8 cellular contexts compared by ENCODE assay signal in the genomic region with DNA sequence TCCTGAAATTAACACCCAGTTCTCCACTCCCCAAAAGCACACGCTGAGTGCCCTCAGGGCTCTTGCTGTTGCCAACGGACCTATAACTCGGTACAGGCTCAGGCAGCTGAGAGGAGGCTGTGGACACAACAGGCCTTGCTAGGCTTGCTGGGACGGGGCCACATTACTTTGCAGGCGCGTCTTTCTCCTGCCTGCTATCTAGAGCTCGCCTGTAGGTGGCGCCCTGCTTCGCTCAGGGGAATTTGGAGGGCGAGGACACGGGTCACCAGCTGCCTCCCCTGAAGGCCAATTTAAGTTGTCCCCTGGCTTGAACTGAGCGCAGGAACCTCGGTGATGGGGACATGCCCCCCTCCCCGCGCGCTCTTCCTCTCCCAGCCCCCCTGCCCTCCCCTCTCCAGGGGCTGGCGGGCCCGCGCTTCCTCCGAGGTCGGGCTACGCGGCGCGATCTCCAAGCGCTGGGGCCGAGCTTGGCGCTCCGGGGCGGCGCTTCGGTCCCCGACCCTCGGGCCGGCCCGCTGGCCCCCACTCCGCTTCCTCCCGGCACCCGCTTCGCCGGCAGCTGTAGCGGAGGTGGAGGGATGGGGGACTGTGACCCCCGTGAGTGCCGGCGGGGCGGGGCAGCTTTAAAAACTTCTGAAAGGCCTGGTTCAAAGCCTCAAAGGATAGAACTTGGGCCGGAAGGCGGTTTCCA. TPM values are rescaled to one million over a fixed set of nuclear protein-coding genes. Genes with fewer than 3 reads are reported as not detected.
A peak's percentile ranks its signal among the peaks of the same experiment; 100 is the strongest.
DNase-seq lines count a peak whose midpoint lies in the region; ATAC-seq and TF ChIP-seq lines count a peak whose summit lies in the region.

No MANE protein-coding gene starts in this region.

- H3K4me1 ChIP-seq in HEK293 (ENCODE audit: control insufficient read depth, insufficient read depth, low read length) (no peaks in the 10 kb centered on the region), adipocyte (ENCODE audit: control insufficient read depth, insufficient read depth, low read length) (peaks cover 19% of the 10 kb centered on the region), heart left ventricle (peaks cover 0 to 44% (median 32%) of the 10 kb centered on the region in 12 donors), tibial nerve (peaks cover 0 to 42% (median 13%) of the 10 kb centered on the region in 4 donors)

- no peaks in the 10 kb centered on the region for H3K27me3 ChIP-seq in adipocyte (replicated peaks; ENCODE audit: control insufficient read depth, insufficient read depth, low read length)
- peaks cover 0 to 10% (median 0%) of the 10 kb centered on the region in 9 donors for H3K27me3 ChIP-seq in heart left ventricle
- H3K27me3 ChIP-seq in tibial nerve = no peaks in the 10 kb centered on the region

- H3K9me3 ChIP-seq in HEK293 (ENCODE audit: control insufficient read depth, insufficient read depth, low read depth, low read length) (no peaks in the 10 kb centered on the region), adipocyte (ENCODE audit: control insufficient read depth, low read length) (no peaks in the 10 kb centered on the region), heart left ventricle (no peaks in the 10 kb centered on the region), tibial nerve (no peaks in the 10 kb centered on the region)

- H3K27ac ChIP-seq in HEK293 (ENCODE audit: extremely low read depth, low read depth, low read length) (peak overlapping the region; percentile 95), heart left ventricle (peak overlapping the region; percentile 89 to 99 (median 98)), tibial nerve (peak overlapping the region; percentile 93 to 97 (median 96))

- TF ChIP-seq POLR2A in heart left ventricle (IDR thresholded peaks at IDR 0.05) (no peak), tibial nerve (IDR thresholded peaks at IDR 0.05) (peak in 1 of 2 donors; percentile 43)

- DNase-seq in EL (peak; percentile 83), NCI-H1092 (lab: John Stamatoyannopoulos, UW) (peak; percentile 68), SW480 (ENCODE audit: low spot score) (peak; percentile 79), adipocyte (ENCODE audit: low read depth) (peak; percentile 93), heart left ventricle (peak; percentile 92 to 96 (median 94)), pons (ENCODE audit: low spot score) (peak; percentile 95), tibial nerve (ENCODE audit: low spot score in 2 of 2) (peak; percentile 93 to 97)

- intact Hi-C loops in heart left ventricle (cut with DNase I) = loop anchor here (1.0 to 10.0 kb wide), 29 partner anchors 27 to 1075 kb away; partner anchors contain the start of gene PATJ (in 1 of the 10)

- CTCF ChIA-PET in HEK293 (lab: Yijun Ruan, JAX) = interaction anchor here (0.6 to 2.5 kb wide), 35 partner anchors 8 to 1082 kb away, joined by 3 to 25 read pairs (median 4); no protein-coding TSS in a partner anchor

- peak in 1 of 2 donors; percentile 81 for TF ChIP-seq EP300 in tibial nerve (IDR thresholded peaks at IDR 0.05)

- H3K4me3 ChIP-seq in HEK293 (ENCODE audit: low read depth, low read length) (peak overlapping the region; percentile 74), adipocyte (ENCODE audit: low read length) (peak overlapping the region; percentile 88), heart left ventricle (peak overlapping the region; percentile 60 to 95 (median 84)), tibial nerve (peak overlapping the region; percentile 76 to 93 (median 82))

- POLR2A ChIA-PET in HEK293 (lab: Yijun Ruan, JAX) = interaction anchor here (0.5 to 3.8 kb wide), 9 partner anchors 11 to 223 kb away, joined by 3 to 31 read pairs (median 4); partner anchors contain the start of gene NFIA

- WGBS in heart left ventricle, 4 donors = 0 to 1% (median 1%) methylated on average over 25 to 48 of the region's 48 CpGs
- WGBS in tibial nerve, 2 donors = 1 to 3% methylated on average over 10 to 39 of the region's 48 CpGs

- ATAC-seq in heart left ventricle = peak; percentile 79 to 88 (median 85)

- H3K36me3 ChIP-seq in HEK293 (ENCODE audit: control insufficient read depth in 2 of 2, insufficient read depth in 1 of 2, low read length in 2 of 2) (no peaks in the 10 kb centered on the region), adipocyte (ENCODE audit: control insufficient read depth, insufficient read depth, low read length, severe bottlenecking) (no peaks in the 10 kb centered on the region), heart left ventricle (no peaks in the 10 kb centered on the region), tibial nerve (no peaks in the 10 kb centered on the region)

- TF ChIP-seq CTCF in HEK293 (tag by site-specific recombination; IDR thresholded peaks at IDR 0.05) = peak; percentile 96
- peak; percentile 94 to 99 (median 98) for TF ChIP-seq CTCF in heart left ventricle (IDR thresholded peaks at IDR 0.05)
- TF ChIP-seq CTCF in tibial nerve (IDR thresholded peaks at IDR 0.05) = peak; percentile 91 to 97 (median 97)

- peak overlapping the region; percentile 87 for H3K9ac ChIP-seq in adipocyte (ENCODE audit: low read length)

TF ChIP-seq in HEK293, 187 proteins besides CTCF, POLR2A, EP300 and RAD21 (continues in another document):
- TF ChIP-seq ZNF639 (tag by site-specific recombination; IDR thresholded peaks at IDR 0.05) = 0 out of 2 replicates have a peak, but pooled peaks have one; percentile 20
- peak; percentile 70 for TF ChIP-seq ZBTB48 (tag by site-specific recombination; IDR thresholded peaks at IDR 0.05)
- peak; percentile 70; the same call in 1 of the 2 replicates for TF ChIP-seq ZNF660 (tag by site-specific recombination; IDR thresholded peaks at IDR 0.05)
- no peak for TF ChIP-seq ZNF266 (tag by site-specific recombination; IDR thresholded peaks at IDR 0.05; ENCODE audit: low read depth)
- peak; percentile 44; the same call in 1 of the 2 replicates for TF ChIP-seq ZBTB7A (tag by site-specific recombination; IDR thresholded peaks at IDR 0.05; ENCODE audit: low read depth)
- peak; percentile 91 for TF ChIP-seq ZXDB (tag by site-specific recombination; IDR thresholded peaks at IDR 0.05)
- no peak for TF ChIP-seq ZNF792 (tag by site-specific recombination; IDR thresholded peaks at IDR 0.05)
- no peak for TF ChIP-seq ZNF292 (tag by site-specific recombination; IDR thresholded peaks at IDR 0.05; ENCODE audit: borderline replicate concordance, low read depth)
- TF ChIP-seq ZNF366 (tag by site-specific recombination; conservative IDR thresholded peaks at IDR 0.05) = 0 out of 2 replicates have a peak, but pooled peaks have one; percentile 29
- TF ChIP-seq ZNF391 (tag by site-specific recombination; IDR thresholded peaks at IDR 0.05; ENCODE audit: borderline replicate concordance, low read depth) = 0 out of 2 replicates have a peak, but pooled peaks have one; percentile 32
- TF ChIP-seq GLIS1 (tag by site-specific recombination; IDR thresholded peaks at IDR 0.05) = peak; percentile 93
- TF ChIP-seq ZBTB10 (tag by site-specific recombination; IDR thresholded peaks at IDR 0.05) = peak; percentile 67; the same call in 1 of the 2 replicates
- peak; percentile 59 for TF ChIP-seq ZNF654 (tag by site-specific recombination; IDR thresholded peaks at IDR 0.05; ENCODE audit: low read depth)
- no peak for TF ChIP-seq ZNF548 (tag by site-specific recombination; IDR thresholded peaks at IDR 0.05)
- peak; percentile 87; the same call in 1 of the 2 replicates for TF ChIP-seq ZNF121 (tag by site-specific recombination; IDR thresholded peaks at IDR 0.05)
- TF ChIP-seq, protein P1, sequence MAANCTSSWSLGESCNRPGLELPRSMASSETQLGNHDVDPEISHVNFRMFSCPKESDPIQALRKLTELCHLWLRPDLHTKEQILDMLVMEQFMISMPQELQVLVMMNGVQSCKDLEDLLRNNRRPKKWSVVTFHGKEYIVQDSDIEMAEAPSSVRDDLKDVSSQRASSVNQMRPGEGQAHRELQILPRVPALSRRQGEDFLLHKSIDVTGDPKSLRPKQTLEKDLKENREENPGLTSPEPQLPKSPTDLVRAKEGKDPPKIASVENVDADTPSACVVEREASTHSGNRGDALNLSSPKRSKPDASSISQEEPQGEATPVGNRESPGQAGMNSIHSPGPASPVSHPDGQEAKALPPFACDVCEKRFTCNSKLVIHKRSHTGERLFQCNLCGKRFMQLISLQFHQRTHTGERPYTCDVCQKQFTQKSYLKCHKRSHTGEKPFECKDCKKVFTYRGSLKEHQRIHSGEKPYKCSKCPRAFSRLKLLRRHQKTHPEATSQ (tag by site-specific recombination; IDR thresholded peaks at IDR 0.05) = 0 out of 2 replicates have a peak, but pooled peaks have one; percentile 44
- peak; percentile 60; the same call in 1 of the 2 replicates for TF ChIP-seq KLF16 (tag by site-specific recombination; IDR thresholded peaks at IDR 0.05)

RNA-seq across cellular contexts. Expression of gene NFIA, which starts 32.4 kb away (rescaled TPM):
- 100 to 1,000 TPM in 2 of 9 donors, 10 to 100 TPM in 7; 76.6 to 121 (median 98.5) TPM for total RNA-seq in heart left ventricle
- 10 to 100 TPM; 12.7 to 24.3 TPM for polyA plus RNA-seq in heart left ventricle
- total RNA-seq in tibial nerve = 10 to 100 TPM; 71.2 to 81.4 (median 75.7) TPM

Comparison
In these comparisons a context has a peak if more than half of its experiments do, and no peak if none do; other contexts are left out.
1. Peak in every context shown above with its lines: DNase-seq, ATAC-seq, H3K4me3 ChIP-seq and H3K27ac ChIP-seq.